ENCODE assay signal across 7 cellular contexts in genomic region chr12:24562761-24563392, GRCh38.
DNase-seq lines count a peak whose midpoint lies in the region; TF ChIP-seq lines count a peak whose summit lies in the region.

No MANE protein-coding gene starts in this region.

- intact Hi-C loops in ascending aorta (cut with DNase I), result loop anchor here (2.0 to 5.0 kb wide), 4 partner anchors 34 to 336 kb away; no protein-coding TSS in a partner anchor

- H3K36me3 ChIP-seq in GM06990 (ENCODE audit: control insufficient read depth, insufficient read depth, low read length), result no peaks in the 10 kb centered on the region
- H3K36me3 ChIP-seq in ascending aorta, result no peaks in the 10 kb centered on the region
- H3K36me3 ChIP-seq in iPS DF 6.9 (ENCODE audit: control insufficient read depth, insufficient read depth, low read length), result no peaks in the 10 kb centered on the region

- TF ChIP-seq CTCF in GM06990 (IDR thresholded peaks at IDR 0.05; ENCODE audit: insufficient read depth, low read length, poor library complexity, severe bottlenecking), result no peak
- no peak for TF ChIP-seq CTCF in LNCaP clone FGC (IDR thresholded peaks at IDR 0.05; ENCODE audit: control insufficient read depth, extremely low read depth, insufficient read depth)
- no peak for TF ChIP-seq CTCF in ascending aorta (IDR thresholded peaks at IDR 0.05)
- TF ChIP-seq CTCF in RWPE1 (conservative IDR thresholded peaks at IDR 0.05; ENCODE audit: low read depth), result no peak

- peak overlapping the region; percentile 27; the same call in 1 of the 2 replicates for H3K4me3 ChIP-seq in GM06990 (replicated peaks; ENCODE audit: low read depth, low read length)
- H3K4me3 ChIP-seq in LNCaP clone FGC (ENCODE audit: low read depth, low read length), result peak overlapping the region; percentile 28
- H3K4me3 ChIP-seq in ascending aorta, result peak overlapping the region; percentile 71 to 98
- H3K4me3 ChIP-seq in iPS DF 6.9 (ENCODE audit: low read length), result peak overlapping the region; percentile 60; the same call in 1 of the 2 replicates

- CTCF ChIA-PET in RWPE1 (lab: Yijun Ruan, JAX), result no interaction called here

- peak; percentile 9 for DNase-seq in GM06990 (ENCODE audit: extremely low read depth, insufficient read length)
- no peak for DNase-seq in LNCaP clone FGC (ENCODE audit: low read depth)
- peak in 1 of 2 donors; percentile 74 for DNase-seq in ascending aorta (ENCODE audit: low spot score in 2 of 2)
- no peak for DNase-seq in iPS DF 6.9 (ENCODE audit: low read depth, low spot score)
- peak; percentile 91 for DNase-seq in retina
- DNase-seq in RWPE1 (ENCODE audit: low spot score), result no peak
- DNase-seq in amniotic stem cell (lab: John Stamatoyannopoulos, UW), result no peak

- H3K27me3 ChIP-seq in GM06990 (replicated peaks; ENCODE audit: control insufficient read depth, insufficient read depth, low read length), result peaks cover 5% of the 10 kb centered on the region
- no peaks in the 10 kb centered on the region for H3K27me3 ChIP-seq in ascending aorta
- peaks cover 3% of the 10 kb centered on the region; the same call in 1 of the 2 replicates for H3K27me3 ChIP-seq in iPS DF 6.9 (ENCODE audit: control insufficient read depth, insufficient read depth, low read length)

- no peaks in the 10 kb centered on the region for H3K9me3 ChIP-seq in ascending aorta
- H3K9me3 ChIP-seq in iPS DF 6.9 (ENCODE audit: control insufficient read depth, insufficient read depth, low read length), result no peaks in the 10 kb centered on the region

- H3K4me1 ChIP-seq in ascending aorta (peaks cover 0 to 7% of the 10 kb centered on the region in 2 donors), iPS DF 6.9 (ENCODE audit: control insufficient read depth, insufficient read depth, low read length) (peaks cover 6% of the 10 kb centered on the region; the same call in 1 of the 2 replicates)

- H3K27ac ChIP-seq in ascending aorta, result peak overlapping the region; percentile 65 to 94
- no peak overlapping the region for H3K27ac ChIP-seq in iPS DF 6.9 (ENCODE audit: low read length)
- no peak overlapping the region for H3K27ac ChIP-seq in RWPE1

- POLR2A ChIA-PET in RWPE1 (lab: Yijun Ruan, JAX; ENCODE audit: low non-redundant PET), result no interaction called here

- no CpG with 5 or more reads among the region's 55 CpGs for WGBS in iPS DF 6.9 (ENCODE audit: insufficient coverage, insufficient read length)

Comparison
In these comparisons a context has a peak if more than half of its experiments do, and no peak if none do; other contexts are left out.
1. DNase-seq: peak in GM06990 (single experiment) and retina (single experiment); none in LNCaP clone FGC (single experiment), iPS DF 6.9 (single experiment), RWPE1 (single experiment) and amniotic stem cell (single experiment).
2. H3K4me3 ChIP-seq: peak in every context shown above with its lines; median percentile 84 in ascending aorta; 60 in iPS DF 6.9; 28 in LNCaP clone FGC; 27 in GM06990.
3. H3K27ac ChIP-seq: peak in ascending aorta (2 of 2); none in iPS DF 6.9 (single experiment) and RWPE1 (single experiment).